21 cellular contexts compared by ENCODE assay signal in genomic region chr10:78901694-78902093, GRCh38.
DNase-seq lines count a peak whose midpoint lies in the region; ATAC-seq, FAIRE-seq and TF ChIP-seq lines count a peak whose summit lies in the region.
"Had no signal": no experiment of that assay in that cellular context is flagged by ENCODE, and none has a peak within 500 bp of the region (broad histone marks: within the 10 kb centered on the region; RNA-seq: fewer than 3 reads in every experiment).

No MANE protein-coding gene starts in this region.

- TF ChIP-seq RAD21 in HepG2 (CRISPR knock-in tag; IDR thresholded peaks at IDR 0.05) (no peak), IMR-90 (IDR thresholded peaks at IDR 0.05; ENCODE audit: low read length) (no peak), H1 (IDR thresholded peaks at IDR 0.05 in 1 of 2, conservative IDR thresholded peaks at IDR 0.05 in 1 of 2; ENCODE audit: low read depth in 2 of 2, low read length in 2 of 2) (no peak)

- no peak overlapping the region for H4K91ac ChIP-seq in IMR-90 (ENCODE audit: insufficient read depth, low read depth, low read length)
- H4K91ac ChIP-seq in H1 (replicated peaks; ENCODE audit: insufficient read length, low read length), result no peak overlapping the region

- H3K14ac ChIP-seq in IMR-90 (replicated peaks; ENCODE audit: low read depth, low read length), result no peak overlapping the region
- no peak overlapping the region for H3K14ac ChIP-seq in H1 (ENCODE audit: insufficient read length)

- H3K4me1 ChIP-seq in HepG2 (ENCODE audit: insufficient read depth, low read length) (peaks cover 31% of the 10 kb centered on the region), right lobe of liver (peaks cover 0 to 11% (median 3%) of the 10 kb centered on the region in 4 donors), IMR-90 (ENCODE audit: control insufficient read depth, insufficient read depth, low read length) (no peaks in the 10 kb centered on the region), H1 (replicated peaks in 1 of 4; ENCODE audit: control insufficient read depth in 3 of 4, insufficient read depth in 4 of 4, low read length in 3 of 4) (peaks cover 0 to 8% (median 5%) of the 10 kb centered on the region in 4 experiments; a peak in 4 of 7 replicates), kidney (ENCODE audit: control insufficient read depth in 1 of 2, insufficient read depth in 1 of 2, low read depth in 1 of 2, low read length in 2 of 2) (peaks cover 4% of the 10 kb centered on the region in 2 donors)
- H3K4me1 ChIP-seq: A549, BE2C, BLaER1 had no signal

- H3K4ac ChIP-seq in IMR-90 (ENCODE audit: low read depth, low read length) (no peak overlapping the region), H1 (replicated peaks; ENCODE audit: insufficient read length, low read depth, low read length) (no peak overlapping the region)

- H2AFZ ChIP-seq in HepG2 (ENCODE audit: low read length) (no peak overlapping the region), IMR-90 (replicated peaks; ENCODE audit: low read length, poor library complexity) (no peak overlapping the region), H1 (ENCODE audit: low read length) (no peak overlapping the region)

- H3K36me3 ChIP-seq in HepG2 (replicated peaks in 1 of 2; ENCODE audit: control insufficient read depth in 1 of 2, insufficient read depth in 2 of 2, low read length in 2 of 2) (no peaks in the 10 kb centered on the region), right lobe of liver (no peaks in the 10 kb centered on the region), IMR-90 (ENCODE audit: control insufficient read depth, insufficient read depth, low read length) (no peaks in the 10 kb centered on the region), H1 (ENCODE audit: control insufficient read depth in 2 of 4, insufficient read depth in 4 of 4, low read length in 3 of 4) (no peaks in the 10 kb centered on the region; a peak in 1 of 8 replicates), kidney (ENCODE audit: control insufficient read depth in 1 of 2, insufficient read depth in 2 of 2, low read length in 2 of 2) (no peaks in the 10 kb centered on the region)
- H3K36me3 ChIP-seq: BE2C, BLaER1 had no signal

- whole genome bisulfite sequencing in HepG2 (ENCODE audit: low lambda C conversion rate), result 74% methylated on average over 1 of the region's 1 CpG
- WGBS in right lobe of liver (ENCODE audit: insufficient coverage, low coverage, low lambda C conversion rate, missing lambda C conversion rate), result 69% methylated on average over 1 of the region's 1 CpG
- WGBS in IMR-90 (ENCODE audit: extremely low coverage in 2 of 2, insufficient read length in 1 of 2), 2 experiments, result 80 to 100% methylated on average over 1 of the region's 1 CpG
- 97 to 100% methylated on average over 1 of the region's 1 CpG for WGBS in H1 (ENCODE audit: extremely low coverage in 1 of 2, insufficient coverage in 1 of 2, insufficient read length in 1 of 2, insufficient replicate concordance in 2 of 2, low coverage in 1 of 2, low lambda C conversion rate in 2 of 2, missing lambda C conversion rate in 1 of 2), 2 experiments

- POLR2A ChIA-PET in HepG2 (lab: Yijun Ruan, JAX), result no interaction called here
- POLR2A ChIA-PET in IMR-90 (lab: Charles Lee; ENCODE audit: unreplicated experiment), result no interaction called here
- POLR2A ChIA-PET in H1 (lab: Charles Lee; ENCODE audit: partially characterized antibody), result no interaction called here

- CTCF ChIA-PET in HepG2 (lab: Yijun Ruan, JAX; ENCODE audit: low intra/inter-chr PET ratio, low total read pairs), result no interaction called here
- CTCF ChIA-PET in IMR-90 (lab: Yijun Ruan, JAX), result no interaction called here
- CTCF ChIA-PET in H1 (lab: Charles Lee; ENCODE audit: partially characterized antibody), result no interaction called here

- H2BK12ac ChIP-seq in H1 (ENCODE audit: low read depth, low read length), result no peak overlapping the region

- peaks cover 6 to 30% of the 10 kb centered on the region in 2 experiments for H3K27me3 ChIP-seq in HepG2 (ENCODE audit: control insufficient read depth in 1 of 2, insufficient read depth in 2 of 2, low read length in 2 of 2)
- H3K27me3 ChIP-seq in right lobe of liver, result no peaks in the 10 kb centered on the region
- H3K27me3 ChIP-seq in IMR-90 (ENCODE audit: control insufficient read depth, insufficient read depth, low read length), result peaks cover 64% of the 10 kb centered on the region
- no peaks in the 10 kb centered on the region; a peak in 1 of 7 replicates for H3K27me3 ChIP-seq in H1 (replicated peaks in 1 of 4; ENCODE audit: control insufficient read depth in 3 of 4, extremely low read depth in 1 of 4, insufficient read depth in 3 of 4, low read length in 3 of 4)
- H3K27me3 ChIP-seq: BE2C, BLaER1 had no signal

- no peak overlapping the region for H2BK15ac ChIP-seq in IMR-90 (ENCODE audit: low read depth, low read length)
- H2BK15ac ChIP-seq in H1 (ENCODE audit: low read length), result no peak overlapping the region

- ATAC-seq in HepG2 (no peak), right lobe of liver (no peak), IMR-90 (ENCODE audit: low read depth) (no peak), GM19328 (IDR thresholded peaks at IDR 0.05; ENCODE audit: unreplicated experiment) (no peak)
- ATAC-seq: A549 had no signal

- no peak overlapping the region for H3K4me3 ChIP-seq in HepG2 (replicated peaks in 1 of 3; ENCODE audit: insufficient read depth in 1 of 3, low read depth in 2 of 3, low read length in 3 of 3)
- no peak overlapping the region for H3K4me3 ChIP-seq in right lobe of liver
- H3K4me3 ChIP-seq in IMR-90 (ENCODE audit: insufficient read depth, low read depth, low read length), result no peak overlapping the region
- H3K4me3 ChIP-seq in H1 (ENCODE audit: extremely low read depth in 1 of 4, insufficient read depth in 2 of 4, low read depth in 3 of 4, low read length in 4 of 4), result no peak overlapping the region
- no peak overlapping the region for H3K4me3 ChIP-seq in kidney (ENCODE audit: low read length in 2 of 2)
- H3K4me3 ChIP-seq: A549, BLaER1 had no signal

- BruUV-seq in HepG2 (replicated peaks; lab: Mats Ljungman, UMichigan) (no TSS peak), IMR-90 (replicated peaks; lab: Mats Ljungman, UMichigan) (no TSS peak)

- no peaks in the 10 kb centered on the region for H3K9me1 ChIP-seq in IMR-90 (ENCODE audit: insufficient read depth, low read length)

- peak overlapping the region; percentile 20 for H2BK5ac ChIP-seq in IMR-90 (ENCODE audit: low read depth, low read length, poor library complexity, severe bottlenecking)
- H2BK5ac ChIP-seq in H1 (ENCODE audit: low read depth, low read length), result no peak overlapping the region

- in situ Hi-C loops in HepG2 (cut with HindIII; ENCODE audit: extremely low pct_ligation_motif_present, low pct_unique_long_range_greater_than_20kb) (no loop called here), IMR-90 (cut with MboI; ENCODE audit: low sequenced_read_pairs) (no loop called here)

- no peak overlapping the region for H2BK120ac ChIP-seq in IMR-90 (ENCODE audit: low read depth, low read length)
- H2BK120ac ChIP-seq in H1 (replicated peaks; ENCODE audit: low read depth, low read length), result no peak overlapping the region

- H3K27ac ChIP-seq in HepG2 (ENCODE audit: extremely low read length, insufficient read depth, low read length) (no peak overlapping the region), right lobe of liver (no peak overlapping the region), IMR-90 (ENCODE audit: insufficient read depth, low read length) (no peak overlapping the region), H1 (ENCODE audit: low read depth, low read length) (no peak overlapping the region), kidney (ENCODE audit: low read depth in 2 of 2, low read length in 2 of 2) (no peak overlapping the region)
- H3K27ac ChIP-seq: 22Rv1, A549, BLaER1 had no signal

- no peak overlapping the region for H3K56ac ChIP-seq in IMR-90 (ENCODE audit: extremely low read depth, insufficient read depth, low read length)
- peak overlapping the region; percentile 43 for H3K56ac ChIP-seq in H1 (replicated peaks; ENCODE audit: insufficient read length, low read depth, low read length)

- H3K23ac ChIP-seq in IMR-90 (ENCODE audit: low read depth, low read length) (no peak overlapping the region), H1 (ENCODE audit: insufficient read length) (no peak overlapping the region)

- H3K18ac ChIP-seq in IMR-90 (ENCODE audit: low read depth, low read length) (no peak overlapping the region), H1 (ENCODE audit: extremely low read depth, low read length) (no peak overlapping the region)

- no peaks in the 10 kb centered on the region for H4K20me1 ChIP-seq in HepG2 (ENCODE audit: insufficient read depth, low read length)
- no peaks in the 10 kb centered on the region for H4K20me1 ChIP-seq in IMR-90 (ENCODE audit: insufficient read depth, low read length)
- H4K20me1 ChIP-seq in H1 (replicated peaks in 1 of 2; ENCODE audit: control insufficient read depth in 1 of 2, insufficient read depth in 2 of 2, low read length in 2 of 2), result peaks cover 0 to 4% of the 10 kb centered on the region in 2 experiments
- H4K20me1 ChIP-seq: BLaER1 had no signal

- H2AK5ac ChIP-seq in IMR-90 (ENCODE audit: low read depth, low read length) (no peak overlapping the region), H1 (ENCODE audit: low read depth, low read length) (no peak overlapping the region)

- TF ChIP-seq CTCF in HepG2 (CRISPR knock-in tag; IDR thresholded peaks at IDR 0.05), result no peak
- TF ChIP-seq CTCF in right lobe of liver (IDR thresholded peaks at IDR 0.05), result no peak
- no peak for TF ChIP-seq CTCF in IMR-90 (conservative IDR thresholded peaks at IDR 0.05; ENCODE audit: low read depth, low read length)
- no peak for TF ChIP-seq CTCF in H1 (IDR thresholded peaks at IDR 0.05; ENCODE audit: control extremely low read depth in 1 of 3, insufficient read depth in 1 of 3, low read depth in 1 of 3, low read length in 3 of 3)
- no peak for TF ChIP-seq CTCF in kidney (IDR thresholded peaks at IDR 0.05; ENCODE audit: borderline replicate concordance, extremely low read depth, insufficient read depth)

- dilution Hi-C loops in IMR-90 (cut with HindIII; ENCODE audit: low sequenced_read_pairs, unreplicated experiment), result no loop called here

- no peak for FAIRE-seq in HepG2 (lab: Jason Lieb, UNC)
- no peak for FAIRE-seq in H1 (lab: Jason Lieb, UNC)
- no peak for FAIRE-seq in kidney (lab: Jason Lieb, UNC)
- FAIRE-seq: A549, G401.6, GM12891, GM19239 had no signal

- H4K8ac ChIP-seq in IMR-90 (ENCODE audit: low read depth in 2 of 2, low read length in 2 of 2) (no peak overlapping the region), H1 (ENCODE audit: extremely low read depth, insufficient read depth, low read length) (no peak overlapping the region)

- H3K9ac ChIP-seq in HepG2 (ENCODE audit: insufficient read depth, low read depth, low read length) (no peak overlapping the region), IMR-90 (ENCODE audit: low read depth, low read length) (no peak overlapping the region), H1 (replicated peaks in 1 of 4; ENCODE audit: extremely low read depth in 1 of 4, low read depth in 3 of 4, low read length in 3 of 4) (no peak overlapping the region), kidney (ENCODE audit: low read length in 2 of 2) (no peak overlapping the region)
- H3K9ac ChIP-seq: BLaER1 had no signal

- H3K79me2 ChIP-seq in HepG2 (ENCODE audit: insufficient read depth, low read length) (no peaks in the 10 kb centered on the region), H1 (ENCODE audit: control insufficient read depth in 1 of 2, insufficient read depth in 2 of 2, low read length in 2 of 2) (no peaks in the 10 kb centered on the region)

- TF ChIP-seq POLR2A in HepG2 (IDR thresholded peaks at IDR 0.05; ENCODE audit: insufficient read depth in 1 of 2, low read depth in 2 of 2, low read length in 2 of 2), result no peak
- TF ChIP-seq POLR2A in right lobe of liver (IDR thresholded peaks at IDR 0.05), result no peak
- TF ChIP-seq POLR2A in IMR-90 (IDR thresholded peaks at IDR 0.05; ENCODE audit: low read depth, low read length), result no peak
- no peak for TF ChIP-seq POLR2A in H1 (IDR thresholded peaks at IDR 0.05; ENCODE audit: control extremely low read depth in 1 of 2, low read depth in 2 of 2, low read length in 2 of 2)

- DNase-seq in HepG2 (ENCODE audit: low spot score), result no peak
- DNase-seq in right lobe of liver, result no peak
- DNase-seq in IMR-90, result no peak
- DNase-seq in H1 (ENCODE audit: low read depth in 1 of 2, low spot score in 2 of 2), result no peak
- DNase-seq in cerebellar cortex (ENCODE audit: low spot score), result no peak
- DNase-seq in kidney, result no peak
- DNase-seq: BE2C; C1 segment of cervical spinal cord; Calu3; CD4-positive, alpha-beta memory T cell; CD4-positive, CD25-positive, alpha-beta regulatory T cell; DMS79 treated with DMSO at 0.1 percent for 48 hours; GF-D8 had no signal

- no peaks in the 10 kb centered on the region for H3K79me1 ChIP-seq in IMR-90 (ENCODE audit: low read depth in 1 of 2, low read length in 2 of 2)
- H3K79me1 ChIP-seq in H1 (ENCODE audit: low read depth, low read length), result no peaks in the 10 kb centered on the region

- TF ChIP-seq EP300 in HepG2 (IDR thresholded peaks at IDR 0.05; ENCODE audit: low read depth in 2 of 2, low read length in 2 of 2), result no peak
- TF ChIP-seq EP300 in HepG2 (CRISPR knock-in tag; IDR thresholded peaks at IDR 0.05; ENCODE audit: borderline replicate concordance), result no peak
- no peak for TF ChIP-seq EP300 in H1 (IDR thresholded peaks at IDR 0.05; ENCODE audit: borderline replicate concordance in 1 of 2, low read depth in 2 of 2, low read length in 2 of 2)

- no peaks in the 10 kb centered on the region for H3K9me3 ChIP-seq in HepG2 (ENCODE audit: low read length)
- H3K9me3 ChIP-seq in right lobe of liver, result no peaks in the 10 kb centered on the region
- H3K9me3 ChIP-seq in IMR-90 (ENCODE audit: control insufficient read depth, insufficient read depth, low read length), result no peaks in the 10 kb centered on the region; the same call in 1 of the 2 replicates
- H3K9me3 ChIP-seq in H1 (ENCODE audit: insufficient read depth in 2 of 2, low read depth in 1 of 2, low read length in 1 of 2), result no peaks in the 10 kb centered on the region
- H3K9me3 ChIP-seq in kidney (ENCODE audit: control insufficient read depth in 1 of 2, low read length in 2 of 2), result no peaks in the 10 kb centered on the region
- H3K9me3 ChIP-seq: A549, BE2C, Caco-2 had no signal

- intact Hi-C loops in HepG2 (cut with micrococcal nuclease; ENCODE audit: unreplicated experiment) (no loop called here), right lobe of liver (cut with DNase I) (no loop called here), IMR-90 (cut with micrococcal nuclease) (no loop called here), kidney (cut with DNase I) (no loop called here)

- H3K4me2 ChIP-seq in HepG2 (ENCODE audit: low read depth, low read length) (no peak overlapping the region), IMR-90 (ENCODE audit: low read depth, low read length) (no peak overlapping the region), H1 (ENCODE audit: insufficient read depth in 1 of 2, low read depth in 2 of 2, low read length in 2 of 2) (no peak overlapping the region)
- H3K4me2 ChIP-seq: A549, BLaER1 had no signal

- H4K5ac ChIP-seq in IMR-90 (ENCODE audit: low read depth, low read length) (no peak overlapping the region), H1 (ENCODE audit: insufficient read length, low read depth, low read length) (no peak overlapping the region)

- no peak overlapping the region for H2AK9ac ChIP-seq in IMR-90 (replicated peaks; ENCODE audit: low read depth, low read length, poor library complexity)

- peaks cover 10% of the 10 kb centered on the region; the same call in 1 of the 2 replicates for H3K23me2 ChIP-seq in H1 (ENCODE audit: low read depth, low read length)

- H2BK20ac ChIP-seq in IMR-90 (ENCODE audit: low read depth, low read length), result no peak overlapping the region
- no peak overlapping the region for H2BK20ac ChIP-seq in H1 (ENCODE audit: low read length)
